8 cellular contexts compared by ENCODE assay signal in genomic region chr11:10317776-10318526, GRCh38. TPM values are rescaled to one million over a fixed set of nuclear protein-coding genes. Genes with fewer than 3 reads are reported as not detected.
DNase-seq lines count a peak whose midpoint lies in the region; ATAC-seq and TF ChIP-seq lines count a peak whose summit lies in the region.

No MANE protein-coding gene starts in this region.

- DNase-seq in GM10266 (ENCODE audit: extremely low spot score) (peak; percentile 53), left colon (no peak), AG20443 (ENCODE audit: low spot score) (no peak), GF-D8 (lab: John Stamatoyannopoulos, UW) (no peak), BE2C (no peak)
- DNase-seq in activated effector memory CD4-positive, alpha-beta T cell treated with Interleukin-2 at 50 U/mL for 16 hours, result no peak

- ATAC-seq in GM21390 (IDR thresholded peaks at IDR 0.05; ENCODE audit: unreplicated experiment) (peak; percentile 67), HG03460 (IDR thresholded peaks at IDR 0.05; ENCODE audit: unreplicated experiment) (peak; percentile 55), left colon (peak; percentile 61)

- H3K27me3 ChIP-seq in BE2C, result no peaks in the 10 kb centered on the region

- no peak overlapping the region for H3K4me3 ChIP-seq in BE2C (ENCODE audit: low read depth, low read length)

- no peaks in the 10 kb centered on the region for H3K9me3 ChIP-seq in BE2C

- TF ChIP-seq CTCF in GM10266 (IDR thresholded peaks at IDR 0.05; ENCODE audit: control insufficient read depth, insufficient read depth, low read depth, missing control alignments) (no peak), BE2C (IDR thresholded peaks at IDR 0.05; ENCODE audit: low read depth, low read length) (no peak)

- no peaks in the 10 kb centered on the region for H3K36me3 ChIP-seq in BE2C

- intact Hi-C loops in left colon (cut with DNase I, micrococcal nuclease), result no loop called here

- peaks cover 8% of the 10 kb centered on the region for H3K4me1 ChIP-seq in BE2C

RNA-seq across cellular contexts. Expression of gene ADM, which starts 13.1 kb away (rescaled TPM):
- 10 to 100 TPM; 47.1 to 81.7 TPM for total RNA-seq in left colon
- 3.4 TPM for polyA plus RNA-seq in BE2C (2012; ENCODE audit: insufficient read depth, insufficient read length, low read depth)

RNA-seq across cellular contexts. Expression of gene SBF2, which starts 23.9 kb away (rescaled TPM):
- total RNA-seq in left colon, result 10 to 100 TPM; 46.4 to 49.9 TPM
- polyA plus RNA-seq in BE2C (2012; ENCODE audit: insufficient read depth, insufficient read length, low read depth), result 7.6 TPM
